25 cellular contexts compared by ENCODE assay signal in the genomic region with DNA sequence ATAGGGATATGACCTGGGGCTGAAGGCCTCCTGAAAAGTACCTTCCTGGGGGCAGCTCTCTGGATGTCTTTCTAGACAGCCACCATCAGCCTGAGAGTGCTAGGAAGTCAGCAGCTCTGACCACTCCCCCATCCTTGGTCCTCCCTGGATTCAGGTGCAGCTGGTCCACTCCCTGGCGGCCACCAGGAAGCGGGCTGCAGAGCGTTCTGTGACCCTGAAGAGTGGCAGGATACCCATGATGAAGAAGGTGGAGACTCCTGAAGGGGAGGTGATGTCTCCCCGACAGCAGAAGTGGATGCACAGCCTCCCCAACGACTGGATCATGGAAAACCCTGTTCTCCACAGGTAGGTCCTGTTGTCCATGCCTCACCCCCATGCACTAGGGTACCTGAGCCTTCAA. TPM values are rescaled to one million over a fixed set of nuclear protein-coding genes. Genes with fewer than 3 reads are reported as not detected.
DNase-seq lines count a peak whose midpoint lies in the region; ATAC-seq, FAIRE-seq and TF ChIP-seq lines count a peak whose summit lies in the region.
"Had no signal": no experiment of that assay in that cellular context is flagged by ENCODE, and none has a peak within 500 bp of the region (broad histone marks: within the 10 kb centered on the region; RNA-seq: fewer than 3 reads in every experiment).

No MANE protein-coding gene starts in this region.

- CTCF ChIA-PET in HEK293T (lab: Yijun Ruan, JAX) = no interaction called here

- 73 to 87% methylated on average over 5 of the region's 5 CpGs for WGBS in body of pancreas, 2 donors

- H3K9me3 Mint-ChIP-seq in progenitor cell of endocrine pancreas (ENCODE audit: low read depth) = peaks cover 3% of the 10 kb centered on the region

- no peaks in the 10 kb centered on the region for H3K36me3 ChIP-seq in bronchial epithelial cell (ENCODE audit: control insufficient read depth, insufficient read depth, low read length)
- H3K36me3 ChIP-seq in kidney (ENCODE audit: control insufficient read depth in 1 of 2, insufficient read depth in 2 of 2, low read length in 2 of 2) = peaks cover 0 to 7% of the 10 kb centered on the region in 2 donors
- no peaks in the 10 kb centered on the region for H3K36me3 ChIP-seq in body of pancreas (replicated peaks in 1 of 2; ENCODE audit: insufficient read depth in 1 of 2, low read depth in 2 of 2)
- H3K36me3 ChIP-seq: BLaER1 treated with 17β-estradiol and CSF1 and Interleukin-3, amounts not matched to agents 10 nM and 100 nM had no signal

- H3K4me1 ChIP-seq in kidney (ENCODE audit: control insufficient read depth in 1 of 2, insufficient read depth in 1 of 2, low read depth in 1 of 2, low read length in 2 of 2) = peaks cover 3 to 11% of the 10 kb centered on the region in 2 donors
- peaks cover 10% of the 10 kb centered on the region for H3K4me1 ChIP-seq in body of pancreas
- H3K4me1 ChIP-seq: BLaER1 treated with 17β-estradiol and CSF1 and Interleukin-3, amounts not matched to agents 10 nM and 100 nM had no signal

- no peaks in the 10 kb centered on the region for H3K4me1 Mint-ChIP-seq in progenitor cell of endocrine pancreas (ENCODE audit: low read depth)
- H3K4me1 Mint-ChIP-seq: B cell had no signal

- no peak for ATAC-seq in body of pancreas
- ATAC-seq in HG02870 (IDR thresholded peaks at IDR 0.05; ENCODE audit: unreplicated experiment) = no peak
- ATAC-seq: CD8-positive, alpha-beta T cell; GM12878 had no signal

- DNase-seq in AG20443 (ENCODE audit: low spot score) = peak; percentile 3
- peak; percentile 28 for DNase-seq in ELF-1 (ENCODE audit: low read depth, low spot score)
- no peak for DNase-seq in bronchial epithelial cell (ENCODE audit: low read depth)
- DNase-seq in kidney = peak; percentile 39
- no peak for DNase-seq in body of pancreas
- no peak for DNase-seq in progenitor cell of endocrine pancreas (ENCODE audit: low spot score, unreplicated experiment)
- DNase-seq in HEK293T (ENCODE audit: extremely low spot score) = no peak
- DNase-seq: 8988T; ACHN; AML-193; Caco-2; Calu3; CD4-positive, alpha-beta T cell; CD8-positive, alpha-beta T cell; DMS79 treated with DMSO at 0.1 percent for 48 hours; GDM1 had no signal

- no peak for TF ChIP-seq CTCF in bronchial epithelial cell (IDR thresholded peaks at IDR 0.05; ENCODE audit: insufficient read depth, low read length, severe bottlenecking)
- TF ChIP-seq CTCF in kidney (IDR thresholded peaks at IDR 0.05; ENCODE audit: borderline replicate concordance, extremely low read depth, insufficient read depth) = no peak
- TF ChIP-seq CTCF in body of pancreas (IDR thresholded peaks at IDR 0.05) = no peak
- TF ChIP-seq CTCF in progenitor cell of endocrine pancreas (IDR thresholded peaks at IDR 0.05; ENCODE audit: unreplicated experiment) = no peak

- H3K9me3 ChIP-seq in kidney (ENCODE audit: control insufficient read depth in 1 of 2, low read length in 2 of 2) (no peaks in the 10 kb centered on the region), body of pancreas (no peaks in the 10 kb centered on the region)
- H3K9me3 ChIP-seq: Caco-2 had no signal

- POLR2A ChIA-PET in HEK293T (lab: Yijun Ruan, JAX) = no interaction called here

- no peaks in the 10 kb centered on the region for H3K36me3 Mint-ChIP-seq in progenitor cell of endocrine pancreas (ENCODE audit: insufficient read depth)

- no peak overlapping the region for H3K27ac ChIP-seq in kidney (ENCODE audit: low read depth in 2 of 2, low read length in 2 of 2)
- H3K27ac ChIP-seq in body of pancreas = no peak overlapping the region
- H3K27ac ChIP-seq: BLaER1 treated with 17β-estradiol and CSF1 and Interleukin-3, amounts not matched to agents 10 nM and 100 nM; C4-2B had no signal

- intact Hi-C loops in kidney (cut with DNase I) (no loop called here), body of pancreas (cut with DNase I) (no loop called here)

- TF ChIP-seq POLR2A in body of pancreas (IDR thresholded peaks at IDR 0.05) = no peak

- H3K27ac Mint-ChIP-seq in progenitor cell of endocrine pancreas = no peak overlapping the region
- H3K27ac Mint-ChIP-seq: B cell; CD4-positive, alpha-beta T cell; CD8-positive, alpha-beta T cell had no signal

- H3K4me3 Mint-ChIP-seq in progenitor cell of endocrine pancreas (ENCODE audit: low read depth) = no peak overlapping the region
- H3K4me3 Mint-ChIP-seq: B cell; CD4-positive, alpha-beta T cell; CD8-positive, alpha-beta T cell had no signal

- H3K9ac ChIP-seq in kidney (ENCODE audit: low read length in 2 of 2) = no peak overlapping the region
- H3K9ac ChIP-seq: BLaER1 treated with 17β-estradiol and CSF1 and Interleukin-3, amounts not matched to agents 10 nM and 100 nM had no signal

- H3K27me3 ChIP-seq in bronchial epithelial cell (ENCODE audit: control insufficient read depth, insufficient read depth, low read length) (peaks cover 6% of the 10 kb centered on the region), body of pancreas (no peaks in the 10 kb centered on the region)
- H3K27me3 ChIP-seq: BLaER1 treated with 17β-estradiol and CSF1 and Interleukin-3, amounts not matched to agents 10 nM and 100 nM had no signal

- peak; percentile 77 for FAIRE-seq in bronchial epithelial cell (lab: Jason Lieb, UNC)
- FAIRE-seq in kidney (lab: Jason Lieb, UNC) = no peak
- FAIRE-seq: A204.1, D721Med, GM12878, GM12892, GM18507 had no signal

- H3K27me3 Mint-ChIP-seq in progenitor cell of endocrine pancreas = no peaks in the 10 kb centered on the region

- no peak overlapping the region for H3K4me3 ChIP-seq in bronchial epithelial cell (ENCODE audit: low read depth, low read length)
- no peak overlapping the region for H3K4me3 ChIP-seq in kidney (ENCODE audit: low read length in 2 of 2)
- H3K4me3 ChIP-seq in body of pancreas = no peak overlapping the region
- H3K4me3 ChIP-seq: BLaER1 treated with 17β-estradiol and CSF1 and Interleukin-3, amounts not matched to agents 10 nM and 100 nM; GM12878 had no signal

TF ChIP-seq in HEK293T, 16 proteins besides CTCF, POLR2A, EP300 and RAD21:
- TF ChIP-seq, protein P1, sequence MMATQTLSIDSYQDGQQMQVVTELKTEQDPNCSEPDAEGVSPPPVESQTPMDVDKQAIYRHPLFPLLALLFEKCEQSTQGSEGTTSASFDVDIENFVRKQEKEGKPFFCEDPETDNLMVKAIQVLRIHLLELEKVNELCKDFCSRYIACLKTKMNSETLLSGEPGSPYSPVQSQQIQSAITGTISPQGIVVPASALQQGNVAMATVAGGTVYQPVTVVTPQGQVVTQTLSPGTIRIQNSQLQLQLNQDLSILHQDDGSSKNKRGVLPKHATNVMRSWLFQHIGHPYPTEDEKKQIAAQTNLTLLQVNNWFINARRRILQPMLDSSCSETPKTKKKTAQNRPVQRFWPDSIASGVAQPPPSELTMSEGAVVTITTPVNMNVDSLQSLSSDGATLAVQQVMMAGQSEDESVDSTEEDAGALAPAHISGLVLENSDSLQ (IDR thresholded peaks at IDR 0.05) = no peak
- TF ChIP-seq L3MBTL2 (conservative IDR thresholded peaks at IDR 0.05) (no peak), FOXA1 (IDR thresholded peaks at IDR 0.05) (no peak), BHLHE40 (IDR thresholded peaks at IDR 0.05; ENCODE audit: borderline replicate concordance) (no peak), CTBP1 (IDR thresholded peaks at IDR 0.05; ENCODE audit: borderline replicate concordance) (no peak), HDGF (IDR thresholded peaks at IDR 0.05; ENCODE audit: borderline replicate concordance) (no peak), FOXM1 (IDR thresholded peaks at IDR 0.05; ENCODE audit: borderline replicate concordance) (no peak), LEF1 (IDR thresholded peaks at IDR 0.05; ENCODE audit: borderline replicate concordance) (no peak), TARDBP (IDR thresholded peaks at IDR 0.05) (no peak), NFRKB (IDR thresholded peaks at IDR 0.05) (no peak), SUZ12 (IDR thresholded peaks at IDR 0.05) (no peak), ARNT (IDR thresholded peaks at IDR 0.05) (no peak), ZNF384 (IDR thresholded peaks at IDR 0.05) (no peak), FOXK2 (IDR thresholded peaks at IDR 0.05) (no peak)

RNA-seq across cellular contexts. Expression of a gene that starts 1.8 kb away (rescaled TPM):
- total RNA-seq in bronchial epithelial cell (under 0.01 and 0.13 TPM in 2 replicates), kidney (8.8 TPM), body of pancreas (1 to 10 TPM; 5.2 to 8.2 TPM), progenitor cell of endocrine pancreas (12.5 and 12.7 TPM in 2 replicates)
- polyA plus RNA-seq in kidney (ENCODE audit: insufficient read depth, low read depth, low replicate concordance) = 3.8 TPM

Comparison
In these comparisons a context has a peak if more than half of its experiments do, and no peak if none do; other contexts are left out.
1. DNase-seq: peak in AG20443 (single experiment), ELF-1 (single experiment) and kidney (single experiment); none in bronchial epithelial cell (single experiment), body of pancreas (0 of 4), progenitor cell of endocrine pancreas (single experiment) and HEK293T (single experiment).